21 cellular contexts compared by ENCODE assay signal in genomic region chr5:5531371-5531770, GRCh38.
DNase-seq lines count a peak whose midpoint lies in the region; ATAC-seq and TF ChIP-seq lines count a peak whose summit lies in the region.
"Had no signal": no experiment of that assay in that cellular context is flagged by ENCODE, and none has a peak within 500 bp of the region (broad histone marks: within the 10 kb centered on the region; RNA-seq: fewer than 3 reads in every experiment).

No MANE protein-coding gene starts in this region.

- DNase-seq in NCI-H510A treated with DMSO at 0.1 percent for 48 hours (lab: John Stamatoyannopoulos, UW) (peak; percentile 49), NCI-H510A (lab: John Stamatoyannopoulos, UW) (no peak), NCI-H526 treated with DMSO at 0.1 percent for 48 hours (lab: John Stamatoyannopoulos, UW) (no peak)
- no peak for DNase-seq in stimulated activated naive CD8-positive, alpha-beta T cell treated with anti-CD3 and anti-CD28 coated beads, Interleukin-15, amount 100 ng/mL, for 72 hours
- DNase-seq: BE2C; Calu3; CD4-positive, alpha-beta T cell; CD8-positive, alpha-beta memory T cell; COR-L47; DMS53; DMS79 treated with DMSO at 0.1 percent for 48 hours; GF-D8; GM23248; H9 had no signal

- H3K9ac ChIP-seq in parathyroid adenoma, result no peak overlapping the region
- H3K9ac ChIP-seq: BLaER1 treated with 17β-estradiol and CSF1 and Interleukin-3, amounts not matched to agents 10 nM and 100 nM; GM23248 had no signal

- H2AFZ ChIP-seq in parathyroid adenoma, result peak overlapping the region; percentile 38
- H2AFZ ChIP-seq: GM23248 had no signal

- H3K27ac ChIP-seq in mesodermal cell (ENCODE audit: low read depth, low read length, severe bottlenecking) (peak overlapping the region; percentile 18), parathyroid adenoma (no peak overlapping the region)
- H3K27ac ChIP-seq: 22Rv1; BLaER1 treated with 17β-estradiol and CSF1 and Interleukin-3, amounts not matched to agents 10 nM and 100 nM; GM23248 had no signal

- TF ChIP-seq CTCF in parathyroid adenoma (IDR thresholded peaks at IDR 0.05), result no peak

- peaks cover 39% of the 10 kb centered on the region for H3K27me3 Mint-ChIP-seq in stimulated activated naive CD8-positive, alpha-beta T cell treated with anti-CD3 and anti-CD28 coated beads, Interleukin-15, amount 100 ng/mL, for 72 hours

- H3K4me3 Mint-ChIP-seq in stimulated activated naive CD8-positive, alpha-beta T cell treated with anti-CD3 and anti-CD28 coated beads, Interleukin-15, amount 100 ng/mL, for 72 hours, result no peak overlapping the region
- H3K4me3 Mint-ChIP-seq: CD14-positive monocyte; CD4-positive, alpha-beta T cell; CD8-positive, alpha-beta memory T cell; H9 had no signal

- no peaks in the 10 kb centered on the region for H3K9me3 ChIP-seq in mesodermal cell (ENCODE audit: control insufficient read depth, low read length)
- no peaks in the 10 kb centered on the region for H3K9me3 ChIP-seq in parathyroid adenoma (ENCODE audit: control insufficient read depth, low read length)
- H3K9me3 ChIP-seq: BE2C had no signal

- H3K4me1 ChIP-seq in mesodermal cell (ENCODE audit: control insufficient read depth, insufficient read depth, low read length, poor library complexity, severe bottlenecking) (no peaks in the 10 kb centered on the region), parathyroid adenoma (no peaks in the 10 kb centered on the region)
- H3K4me1 ChIP-seq: BE2C; BLaER1 treated with 17β-estradiol and CSF1 and Interleukin-3, amounts not matched to agents 10 nM and 100 nM had no signal

- no peaks in the 10 kb centered on the region for H3K79me2 ChIP-seq in parathyroid adenoma

- H3K4me3 ChIP-seq in mesodermal cell (ENCODE audit: extremely low read depth, insufficient read depth, low read length, poor library complexity, severe bottlenecking) (no peak overlapping the region), parathyroid adenoma (ENCODE audit: low read depth, low read length) (no peak overlapping the region)
- H3K4me3 ChIP-seq: BLaER1 treated with 17β-estradiol and CSF1 and Interleukin-3, amounts not matched to agents 10 nM and 100 nM; GM23248 had no signal

- no peaks in the 10 kb centered on the region for H3K27me3 ChIP-seq in parathyroid adenoma (ENCODE audit: control insufficient read depth, insufficient read depth, low read length)
- H3K27me3 ChIP-seq: BE2C; BLaER1 treated with 17β-estradiol and CSF1 and Interleukin-3, amounts not matched to agents 10 nM and 100 nM had no signal

- H3K9me3 Mint-ChIP-seq in stimulated activated naive CD8-positive, alpha-beta T cell treated with anti-CD3 and anti-CD28 coated beads, Interleukin-15, amount 100 ng/mL, for 72 hours, result peaks cover 9 to 11% of the 10 kb centered on the region in 2 donors

- no peak for ATAC-seq in GM18517 (IDR thresholded peaks at IDR 0.05; ENCODE audit: unreplicated experiment)
- ATAC-seq in stimulated activated naive CD8-positive, alpha-beta T cell treated with anti-CD3 and anti-CD28 coated beads, Interleukin-15, amount 100 ng/mL, for 72 hours, result no peak
- ATAC-seq: HCT116 had no signal

- H3K36me3 ChIP-seq in mesodermal cell (ENCODE audit: control insufficient read depth, insufficient read depth, low read length) (no peaks in the 10 kb centered on the region), parathyroid adenoma (ENCODE audit: control insufficient read depth, insufficient read depth, low read length) (no peaks in the 10 kb centered on the region)
- H3K36me3 ChIP-seq: BE2C; BLaER1 treated with 17β-estradiol and CSF1 and Interleukin-3, amounts not matched to agents 10 nM and 100 nM had no signal

- H3K4me1 Mint-ChIP-seq in stimulated activated naive CD8-positive, alpha-beta T cell treated with anti-CD3 and anti-CD28 coated beads, Interleukin-15, amount 100 ng/mL, for 72 hours, result no peaks in the 10 kb centered on the region
- H3K4me1 Mint-ChIP-seq: CD14-positive monocyte had no signal

- no peak overlapping the region for H3K27ac Mint-ChIP-seq in stimulated activated naive CD8-positive, alpha-beta T cell treated with anti-CD3 and anti-CD28 coated beads, Interleukin-15, amount 100 ng/mL, for 72 hours
- H3K27ac Mint-ChIP-seq: CD14-positive monocyte; CD4-positive, alpha-beta T cell; CD8-positive, alpha-beta memory T cell; H9 had no signal

- WGBS in mesodermal cell (ENCODE audit: insufficient coverage in 2 of 2), 2 experiments, result 69 to 81% methylated on average over 4 to 5 of the region's 5 CpGs

- peak overlapping the region; percentile 17 for H3K4me2 ChIP-seq in parathyroid adenoma (ENCODE audit: low read length)
- H3K4me2 ChIP-seq: BLaER1 treated with 17β-estradiol and CSF1 and Interleukin-3, amounts not matched to agents 10 nM and 100 nM had no signal
